In genomic region chr3:1275495-1275894, GRCh38 we compare ENCODE assay signal across 11 cellular contexts.
DNase-seq lines count a peak whose midpoint lies in the region; ATAC-seq, FAIRE-seq and TF ChIP-seq lines count a peak whose summit lies in the region.
"Had no signal": no experiment of that assay in that cellular context is flagged by ENCODE, and none has a peak within 500 bp of the region (broad histone marks: within the 10 kb centered on the region; RNA-seq: fewer than 3 reads in every experiment).

No MANE protein-coding gene starts in this region.

- H3K36me3 ChIP-seq in astrocyte (ENCODE audit: insufficient read depth, low read length) (no peaks in the 10 kb centered on the region), neural progenitor cell (no peaks in the 10 kb centered on the region), right atrium auricular region (no peaks in the 10 kb centered on the region)

- H3K4me3 Mint-ChIP-seq in astrocyte (ENCODE audit: unreplicated experiment): no peak overlapping the region
- no peak overlapping the region for H3K4me3 Mint-ChIP-seq in neural progenitor cell
- H3K4me3 Mint-ChIP-seq: activated T-cell treated with anti-CD3 and anti-CD28 coated beads, Interleukin-2, amount 50 U/mL, for 72 hours had no signal

- H3K27me3 ChIP-seq in astrocyte (ENCODE audit: insufficient read depth, low read length) (no peaks in the 10 kb centered on the region), neural progenitor cell (no peaks in the 10 kb centered on the region), right atrium auricular region (no peaks in the 10 kb centered on the region)

- TF ChIP-seq CTCF in LNCAP (IDR thresholded peaks at IDR 0.05) (peak; percentile 27; the same call in 1 of the 2 replicates), astrocyte (IDR thresholded peaks at IDR 0.05; ENCODE audit: insufficient read depth, low read depth, low read length) (peak; percentile 13), neural progenitor cell (IDR thresholded peaks at IDR 0.05) (peak; percentile 66), right atrium auricular region (IDR thresholded peaks at IDR 0.05) (peak in 1 of 2 donors; percentile 16)

- H3K79me2 ChIP-seq in astrocyte (ENCODE audit: insufficient read depth, low read length) (no peaks in the 10 kb centered on the region), neural progenitor cell (ENCODE audit: low read depth) (no peaks in the 10 kb centered on the region)

- H2AFZ ChIP-seq in astrocyte (ENCODE audit: low read depth, low read length) (no peak overlapping the region), neural progenitor cell (replicated peaks) (no peak overlapping the region)

- H3K27me3 Mint-ChIP-seq in astrocyte (ENCODE audit: low read depth, unreplicated experiment) (no peaks in the 10 kb centered on the region), neural progenitor cell (ENCODE audit: insufficient read depth, low read depth) (no peaks in the 10 kb centered on the region)

- no peak for FAIRE-seq in astrocyte (lab: Jason Lieb, UNC)

- H3K4me1 Mint-ChIP-seq in astrocyte (ENCODE audit: low read depth, unreplicated experiment): no peaks in the 10 kb centered on the region
- no peaks in the 10 kb centered on the region for H3K4me1 Mint-ChIP-seq in neural progenitor cell

- no peak overlapping the region for H3K9ac ChIP-seq in astrocyte (ENCODE audit: low read length)
- H3K9ac ChIP-seq in neural progenitor cell: no peak overlapping the region

- no peak for ATAC-seq in HG03457 (IDR thresholded peaks at IDR 0.05; ENCODE audit: unreplicated experiment)
- ATAC-seq: activated T-cell treated with anti-CD3 and anti-CD28 coated beads, Interleukin-2, amount 50 U/mL, for 72 hours had no signal

- H3K9me3 ChIP-seq in astrocyte (ENCODE audit: insufficient read depth, low read depth, low read length) (no peaks in the 10 kb centered on the region), neural progenitor cell (ENCODE audit: low read depth) (no peaks in the 10 kb centered on the region), right atrium auricular region (no peaks in the 10 kb centered on the region)

- H3K9me3 Mint-ChIP-seq in astrocyte (ENCODE audit: unreplicated experiment) (peaks cover 2% of the 10 kb centered on the region), neural progenitor cell (peaks cover 4% of the 10 kb centered on the region)

- no peak overlapping the region for H3K4me3 ChIP-seq in astrocyte (ENCODE audit: insufficient read depth, low read depth, low read length)
- H3K4me3 ChIP-seq in neural progenitor cell: no peak overlapping the region
- H3K4me3 ChIP-seq in right atrium auricular region: no peak overlapping the region
- H3K4me3 ChIP-seq: SK-N-MC had no signal

- DNase-seq in NCI-H345 (lab: John Stamatoyannopoulos, UW) (peak; percentile 0), NCI-H345 treated with DMSO at 0.1 percent for 48 hours (lab: John Stamatoyannopoulos, UW; ENCODE audit: unreplicated experiment) (no peak), astrocyte (ENCODE audit: low read depth) (no peak), neural progenitor cell (ENCODE audit: low spot score) (peak; percentile 56), HK-2 (ENCODE audit: unreplicated experiment) (no peak), right atrium auricular region (ENCODE audit: low spot score) (no peak)
- DNase-seq: stimulated activated CD4-positive, alpha-beta T cell treated with anti-CD3 and anti-CD28 coated beads, Interleukin-4, amount 100 ng/mL, for 4 hours had no signal

- no peaks in the 10 kb centered on the region for H3F3A ChIP-seq in neural progenitor cell (ENCODE audit: low read depth)

- H3K4me1 ChIP-seq in astrocyte (ENCODE audit: insufficient read depth, low read length) (no peaks in the 10 kb centered on the region), neural progenitor cell (no peaks in the 10 kb centered on the region), right atrium auricular region (no peaks in the 10 kb centered on the region)

- H3K27ac Mint-ChIP-seq in astrocyte (ENCODE audit: unreplicated experiment): no peak overlapping the region
- no peak overlapping the region for H3K27ac Mint-ChIP-seq in neural progenitor cell
- H3K27ac Mint-ChIP-seq: activated T-cell treated with anti-CD3 and anti-CD28 coated beads, Interleukin-2, amount 50 U/mL, for 72 hours had no signal

- H4K20me1 ChIP-seq in astrocyte (ENCODE audit: insufficient read depth, low read length) (no peaks in the 10 kb centered on the region), neural progenitor cell (ENCODE audit: low read depth) (no peaks in the 10 kb centered on the region)

- H3K4me2 ChIP-seq in astrocyte (ENCODE audit: low read length) (no peak overlapping the region), neural progenitor cell (no peak overlapping the region)

- no peaks in the 10 kb centered on the region for H3K36me3 Mint-ChIP-seq in astrocyte (ENCODE audit: low read depth, unreplicated experiment)
- H3K36me3 Mint-ChIP-seq in neural progenitor cell: no peaks in the 10 kb centered on the region

- H3K27ac ChIP-seq in astrocyte (ENCODE audit: low read depth, low read length): no peak overlapping the region
- H3K27ac ChIP-seq in neural progenitor cell: no peak overlapping the region
- no peak overlapping the region for H3K27ac ChIP-seq in right atrium auricular region
- H3K27ac ChIP-seq: SK-N-MC had no signal

Comparison
In these comparisons a context has a peak if more than half of its experiments do, and no peak if none do; other contexts are left out.
1. DNase-seq: peak in NCI-H345 (single experiment) and neural progenitor cell (single experiment); none in NCI-H345 treated with DMSO at 0.1 percent for 48 hours (single experiment), astrocyte (single experiment), HK-2 (single experiment) and right atrium auricular region (single experiment).